29 cellular contexts compared by ENCODE assay signal in genomic region chr17:78225088-78225865, GRCh38. TPM values are rescaled to one million over a fixed set of nuclear protein-coding genes. Genes with fewer than 3 reads are reported as not detected.
DNase-seq lines count a peak whose midpoint lies in the region; ATAC-seq, FAIRE-seq and TF ChIP-seq lines count a peak whose summit lies in the region.
"Had no signal": no experiment of that assay in that cellular context is flagged by ENCODE, and none has a peak within 500 bp of the region (broad histone marks: within the 10 kb centered on the region; RNA-seq: fewer than 3 reads in every experiment).

No MANE protein-coding gene starts in this region.

- no peak for ATAC-seq in HG02623 (IDR thresholded peaks at IDR 0.05; ENCODE audit: unreplicated experiment)
- ATAC-seq: activated T-cell treated with anti-CD3 and anti-CD28 coated beads, Interleukin-2, amount 50 U/mL, for 4 hours; left ventricle myocardium superior; naive thymus-derived CD8-positive, alpha-beta T cell had no signal

- H3K27ac ChIP-seq in 22Rv1 (0 out of 2 replicates have a peak overlapping the region, but pooled peaks have one; percentile 10), angular gyrus (ENCODE audit: low read depth, low read length) (peak overlapping the region; percentile 95)
- H3K27ac ChIP-seq: BLaER1, transverse colon had no signal

- DNase-seq in NCI-H446 (lab: John Stamatoyannopoulos, UW) (peak; percentile 77 to 79), midbrain (lab: John Stamatoyannopoulos, UW) (peak; percentile 42), frontal cortex (ENCODE audit: low spot score in 2 of 2) (no peak), NCI-H146 treated with DMSO at 0.1 percent for 48 hours (lab: John Stamatoyannopoulos, UW; ENCODE audit: unreplicated experiment) (no peak)
- no peak for DNase-seq in stimulated activated CD4-positive, alpha-beta T cell treated with anti-CD3 and anti-CD28 coated beads, Interleukin-4, amount 100 ng/mL, for 1 hour
- DNase-seq: ACHN; activated CD4-positive, alpha-beta T cell treated with anti-CD3 and anti-CD28 coated beads, Interleukin-2, amount 10 ng/mL, durations not matched to agents 7 days and 5 days; activated naive CD4-positive, alpha-beta T cell; activated T-cell treated with anti-CD3 and anti-CD28 coated beads, Interleukin-2, amount 50 U/mL, for 4 hours; DMS79; GF-D8; IMR-90; islet precursor cell; left ventricle myocardium superior; naive thymus-derived CD8-positive, alpha-beta T cell; NCI-H1048; NCI-H187; NCI-H226; NCI-H748 treated with DMSO at 0.1 percent for 48 hours; small intestine; stimulated activated CD4-positive, alpha-beta T cell treated with anti-CD3 and anti-CD28 coated beads, Interleukin-1b, Interleukin-23, amount 100 ng/mL, for 48 hours; T-helper 2 cell; transverse colon had no signal

- no peak for FAIRE-seq in frontal cortex (lab: Jason Lieb, UNC)
- FAIRE-seq: small intestine had no signal

- no peak for TF ChIP-seq CTCF in 22Rv1 (IDR thresholded peaks at IDR 0.05)

RNA-seq across cellular contexts. Expression of gene TMEM235, which starts 6.2 kb away (rescaled TPM):
- not detected for total RNA-seq in frontal cortex
- total RNA-seq: activated CD4-positive, alpha-beta T cell treated with anti-CD3 and anti-CD28 coated beads, Interleukin-2, amount 10 ng/mL, durations not matched to agents 7 days and 5 days; activated T-cell treated with anti-CD3 and anti-CD28 coated beads, Interleukin-2, amount 50 U/mL, for 4 hours; IMR-90; left ventricle myocardium superior; mesenteric fat pad; naive thymus-derived CD8-positive, alpha-beta T cell; omental fat pad; transverse colon had no signal

RNA-seq across cellular contexts. Expression of gene BIRC5, which starts 11.2 kb away (rescaled TPM):
- total RNA-seq in frontal cortex = 6.9 TPM
- total RNA-seq: mesenteric fat pad had no signal

RNA-seq across cellular contexts. Expression of gene AFMID, which starts 38.1 kb away (rescaled TPM):
- 33.4 TPM for total RNA-seq in frontal cortex

RNA-seq across cellular contexts. Expression of gene TK1, which starts 38.4 kb away (rescaled TPM):
- total RNA-seq in frontal cortex = 3.7 TPM
- total RNA-seq: naive thymus-derived CD8-positive, alpha-beta T cell had no signal

RNA-seq across cellular contexts. Expression of gene SYNGR2, which starts 56.9 kb away (rescaled TPM):
- 6.1 TPM for total RNA-seq in frontal cortex

Comparison
In these comparisons a context has a peak if more than half of its experiments do, and no peak if none do; other contexts are left out.
1. DNase-seq: peak in NCI-H446 (2 of 2) and midbrain (single experiment); none in frontal cortex (0 of 2), stimulated activated CD4-positive, alpha-beta T cell treated with anti-CD3 and anti-CD28 coated beads, Interleukin-4, amount 100 ng/mL, for 1 hour (single experiment) and NCI-H146 treated with DMSO at 0.1 percent for 48 hours (single experiment).